In the genomic region with DNA sequence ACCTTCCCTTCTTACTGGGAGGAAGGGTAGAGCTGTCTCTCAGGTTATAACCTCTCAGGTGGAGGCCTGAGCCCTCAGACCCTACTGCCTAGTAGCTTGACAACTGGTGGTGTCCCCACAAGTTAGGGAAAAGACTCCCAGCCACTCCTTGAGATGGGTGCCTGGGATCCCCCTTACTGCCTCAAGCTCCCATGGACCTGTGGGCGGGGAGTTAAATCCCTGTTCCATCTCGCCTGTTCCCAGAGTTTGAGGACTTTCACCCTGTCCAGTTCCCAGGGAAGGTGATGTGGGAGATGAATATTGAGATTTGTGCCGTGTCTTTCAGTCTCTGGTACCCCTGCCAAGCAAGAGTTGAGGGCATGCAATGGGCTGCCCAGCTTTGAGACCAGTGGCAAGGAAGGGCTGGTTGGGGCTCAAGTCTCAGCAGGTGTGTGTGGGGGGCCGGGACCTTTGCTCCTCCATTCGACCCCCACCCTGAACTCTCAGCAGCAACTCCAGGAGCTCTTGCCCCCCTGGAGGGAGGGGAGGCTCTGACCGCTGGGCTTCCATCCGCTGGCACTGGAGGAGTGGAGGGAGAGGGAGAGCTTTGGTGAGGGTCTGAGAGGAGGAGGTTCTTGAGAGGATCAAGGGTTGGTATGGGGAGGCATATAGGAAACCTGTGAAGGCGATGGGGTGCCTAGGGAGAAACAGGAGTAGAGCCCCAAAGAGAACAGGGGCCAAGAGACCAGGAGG, we compare ENCODE assay signal across 1 cellular context.
TF ChIP-seq lines count a peak whose summit lies in the region.

No MANE protein-coding gene starts in this region.

TF ChIP-seq in HCT116, 20 proteins besides CTCF, POLR2A, EP300 and RAD21 (continued from another document):
- TF ChIP-seq ZFX (IDR thresholded peaks at IDR 0.05): no peak
- no peak for TF ChIP-seq ZNF274 (IDR thresholded peaks at IDR 0.05; ENCODE audit: low read depth, low read length)
- no peak for TF ChIP-seq TCF7L2 (IDR thresholded peaks at IDR 0.05; ENCODE audit: borderline replicate concordance, extremely low read depth, insufficient read depth, insufficient read length)
